Comparison of ENCODE assay signal across 25 cellular contexts in the genomic region with DNA sequence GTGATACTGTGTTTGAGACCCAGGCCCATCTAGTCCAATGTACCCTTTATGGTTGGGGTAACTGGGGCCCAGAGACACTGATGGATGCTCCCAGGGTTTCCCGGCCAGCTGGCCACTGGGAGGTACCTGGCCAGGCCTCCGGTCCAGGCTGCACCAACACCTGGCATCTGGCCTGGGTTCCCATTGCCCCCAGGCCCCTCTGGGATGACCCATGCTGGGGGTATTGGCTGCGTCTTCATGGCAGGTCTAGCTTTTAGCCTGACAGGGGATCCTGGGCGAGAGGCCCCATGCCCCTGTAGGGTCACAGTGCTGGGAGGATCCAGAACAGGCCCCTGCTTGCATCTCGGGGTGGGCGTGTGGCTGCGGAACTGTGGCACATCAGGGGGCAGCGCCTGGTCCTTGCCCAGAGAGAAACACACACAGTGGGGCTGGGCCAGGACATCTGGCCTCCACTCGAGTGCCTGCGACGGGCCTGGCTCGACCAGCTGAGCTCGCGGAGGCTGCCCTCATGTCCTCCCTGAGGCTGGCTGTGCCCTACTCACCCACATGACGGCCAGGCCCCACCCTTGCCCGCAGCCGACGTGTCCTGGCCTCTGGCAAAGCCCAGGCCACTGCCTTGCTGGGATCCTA. TPM values are rescaled to one million over a fixed set of nuclear protein-coding genes. Genes with fewer than 3 reads are reported as not detected.
DNase-seq lines count a peak whose midpoint lies in the region; ATAC-seq and TF ChIP-seq lines count a peak whose summit lies in the region.
"Had no signal": no experiment of that assay in that cellular context is flagged by ENCODE, and none has a peak within 500 bp of the region (broad histone marks: within the 10 kb centered on the region; RNA-seq: fewer than 3 reads in every experiment).

No MANE protein-coding gene starts in this region.

- TF ChIP-seq CTCF in BE2C (IDR thresholded peaks at IDR 0.05; ENCODE audit: low read depth, low read length) (no peak), CD14-positive monocyte (IDR thresholded peaks at IDR 0.05) (no peak), right atrium auricular region (IDR thresholded peaks at IDR 0.05) (no peak)

- H3K4me3 Mint-ChIP-seq in CD14-positive monocyte: no peak overlapping the region
- H3K4me3 Mint-ChIP-seq: activated T-helper 1 cell treated with anti-CD3 and anti-CD28 coated beads, Interleukin-12 subunit alpha, Interleukin-12 subunit beta, Interleukin-2, Interleukin-4 antibody, amounts not matched to agents 30 ng/mL and 10 ng/mL and 1 ng/mL, durations not matched to agents 14 hours and 24 hours and 36 hours; central memory CD8-positive, alpha-beta T cell; GM23338; immature natural killer cell; memory B cell; nephron progenitor cell had no signal

- DNase-seq in BE2C (peak; percentile 14), CD14-positive monocyte (ENCODE audit: low spot score) (peak; percentile 42), right atrium auricular region (ENCODE audit: low spot score) (peak; percentile 50), sciatic nerve (ENCODE audit: low spot score) (peak; percentile 53), Kasumi-1 (lab: John Stamatoyannopoulos, UW) (no peak)
- DNase-seq: activated CD4-positive, alpha-beta T cell treated with anti-CD3 and anti-CD28 coated beads, Interleukin-2, amount 50 U/mL, for 48 hours; AML-193; Calu3; effector memory CD4-positive, alpha-beta T cell; immature natural killer cell; MG63; NCI-H1930; NCI-H446; nephron progenitor cell; NK-92 treated with Interleukin-12 subunit alpha and Interleukin-12 subunit beta, amount 100 ng/mL, for 24 hours; RPMI8226; stimulated activated naive CD4-positive, alpha-beta T cell treated with Interleukin-2 at 50 U/mL for 16 hours; SW 1271 had no signal

- no peaks in the 10 kb centered on the region for H3K36me3 ChIP-seq in BE2C
- no peaks in the 10 kb centered on the region for H3K36me3 ChIP-seq in right atrium auricular region
- H3K36me3 ChIP-seq: MG63, vagina had no signal

- no peaks in the 10 kb centered on the region for H3K4me1 Mint-ChIP-seq in CD14-positive monocyte
- H3K4me1 Mint-ChIP-seq: central memory CD8-positive, alpha-beta T cell; immature natural killer cell had no signal

- no peaks in the 10 kb centered on the region for H3K36me3 Mint-ChIP-seq in CD14-positive monocyte
- H3K36me3 Mint-ChIP-seq: immature natural killer cell, memory B cell had no signal

- H3K27me3 ChIP-seq in BE2C: no peaks in the 10 kb centered on the region
- H3K27me3 ChIP-seq in right atrium auricular region: no peaks in the 10 kb centered on the region
- H3K27me3 ChIP-seq: MG63, vagina had no signal

- H3K4me3 ChIP-seq in BE2C (ENCODE audit: low read depth, low read length) (no peak overlapping the region), right atrium auricular region (no peak overlapping the region)
- H3K4me3 ChIP-seq: GM23338, MG63, vagina had no signal

- no peak overlapping the region for H3K27ac Mint-ChIP-seq in CD14-positive monocyte
- H3K27ac Mint-ChIP-seq: activated T-helper 1 cell treated with anti-CD3 and anti-CD28 coated beads, Interleukin-12 subunit alpha, Interleukin-12 subunit beta, Interleukin-2, Interleukin-4 antibody, amounts not matched to agents 30 ng/mL and 10 ng/mL and 1 ng/mL, durations not matched to agents 14 hours and 24 hours and 36 hours; GM23338; immature natural killer cell; memory B cell; nephron progenitor cell had no signal

- H3K9me3 ChIP-seq in BE2C (no peaks in the 10 kb centered on the region), right atrium auricular region (no peaks in the 10 kb centered on the region)
- H3K9me3 ChIP-seq: vagina had no signal

- no peak overlapping the region for H3K27ac ChIP-seq in right atrium auricular region
- H3K27ac ChIP-seq: vagina had no signal

- intact Hi-C loops in CD14-positive monocyte (cut with micrococcal nuclease) (no loop called here), sciatic nerve (cut with DNase I) (no loop called here)

- H3K9me3 Mint-ChIP-seq in CD14-positive monocyte: peaks cover 0 to 1% (median 0%) of the 10 kb centered on the region in 7 donors
- H3K9me3 Mint-ChIP-seq: activated T-helper 1 cell treated with anti-CD3 and anti-CD28 coated beads, Interleukin-12 subunit alpha, Interleukin-12 subunit beta, Interleukin-2, Interleukin-4 antibody, amounts not matched to agents 30 ng/mL and 10 ng/mL and 1 ng/mL, durations not matched to agents 14 hours and 24 hours and 36 hours; central memory CD8-positive, alpha-beta T cell; immature natural killer cell had no signal

- ATAC-seq in sciatic nerve (no peak), GM18867 (IDR thresholded peaks at IDR 0.05; ENCODE audit: unreplicated experiment) (no peak), esophagus mucosa (no peak)
- ATAC-seq: GM23338 had no signal

- peaks cover 7 to 11% (median 7%) of the 10 kb centered on the region in 3 donors for H3K27me3 Mint-ChIP-seq in CD14-positive monocyte (ENCODE audit: low read depth in 3 of 3)

- H3K4me1 ChIP-seq in BE2C (peaks cover 3% of the 10 kb centered on the region; the same call in 1 of the 2 replicates), right atrium auricular region (no peaks in the 10 kb centered on the region)

RNA-seq across cellular contexts. Expression of a gene that starts 21.5 kb away (rescaled TPM):
- polyA plus RNA-seq in BE2C (2012; ENCODE audit: insufficient read depth, insufficient read length, low read depth): 2.0 TPM
- not detected for polyA plus RNA-seq in CD14-positive monocyte
- total RNA-seq in right atrium auricular region: 10 to 100 TPM; 10.9 to 22.0 TPM
- 79.4 TPM for total RNA-seq in sciatic nerve
- 3.3 TPM for total RNA-seq in esophagus mucosa
- total RNA-seq: activated T-helper 1 cell treated with anti-CD3 and anti-CD28 coated beads, Interleukin-12 subunit alpha, Interleukin-12 subunit beta, Interleukin-2, Interleukin-4 antibody, amounts not matched to agents 30 ng/mL and 10 ng/mL and 1 ng/mL, durations not matched to agents 14 hours and 24 hours and 36 hours; Calu3 had no signal
- polyA plus RNA-seq: immature natural killer cell had no signal

Comparison
In these comparisons a context has a peak if more than half of its experiments do, and no peak if none do; other contexts are left out.
1. DNase-seq: peak in BE2C (single experiment), CD14-positive monocyte (single experiment), right atrium auricular region (single experiment) and sciatic nerve (single experiment); none in Kasumi-1 (0 of 2).